27 cellular contexts compared by ENCODE assay signal in genomic region chr4:149248191-149248590, GRCh38.
"Had no signal": no experiment of that assay in that cellular context is flagged by ENCODE, and none has a peak within 500 bp of the region (broad histone marks: within the 10 kb centered on the region; RNA-seq: fewer than 3 reads in every experiment).

No MANE protein-coding gene starts in this region.

- H3K27me3 Mint-ChIP-seq: naive thymus-derived CD4-positive, alpha-beta T cell; natural killer cell treated with Interleukin-12 subunit alpha and Interleukin-12 subunit beta and Interleukin-15 and Interleukin-18, amount 100 ng/mL, for 72 hours; stimulated activated naive B cell treated with anti-CD40 and anti-IgM and Interleukin-4, amounts not matched to agents 10 μg/mL and 1 μg/mL and 100 μg/mL, for 72 hours had no signal

- H3K4me1 Mint-ChIP-seq: naive thymus-derived CD4-positive, alpha-beta T cell; neural crest cell; stimulated activated naive B cell treated with anti-CD40 and anti-IgM and Interleukin-4, amounts not matched to agents 10 μg/mL and 1 μg/mL and 100 μg/mL, for 72 hours had no signal

- H3K27ac Mint-ChIP-seq: naive thymus-derived CD4-positive, alpha-beta T cell; natural killer cell treated with Interleukin-12 subunit alpha and Interleukin-12 subunit beta and Interleukin-15 and Interleukin-18, amount 100 ng/mL, for 72 hours; stimulated activated naive B cell treated with anti-CD40 and anti-IgM and Interleukin-4, amounts not matched to agents 10 μg/mL and 1 μg/mL and 100 μg/mL, for 72 hours had no signal

- H3K36me3 ChIP-seq: lower lobe of right lung, right atrium auricular region, right lobe of liver, stomach, thyroid gland, transverse colon, upper lobe of left lung, vagina had no signal

- H3K4me3 ChIP-seq: lower lobe of right lung, psoas muscle, right atrium auricular region, right lobe of liver, skin epidermis, stomach, testis, thyroid gland, transverse colon, upper lobe of left lung, vagina had no signal

- H2AFZ ChIP-seq: parathyroid adenoma had no signal

- DNase-seq: kidney glomerular epithelial cell; left cardiac atrium; lower lobe of right lung; mammary epithelial cell; mesenchymal stem cell; naive thymus-derived CD4-positive, alpha-beta T cell; psoas muscle; right lobe of liver; stimulated activated CD4-positive, alpha-beta T cell treated with anti-CD3 and anti-CD28 coated beads, Interleukin-12 subunit alpha, Interleukin-12 subunit beta, amount 100 ng/mL, for 4 hours; stimulated activated CD4-positive, alpha-beta T cell treated with anti-CD3 and anti-CD28 coated beads, Interleukin-15, amount 100 ng/mL, for 24 hours; stimulated activated CD4-positive, alpha-beta T cell treated with anti-CD3 and anti-CD28 coated beads, Interleukin-2, amount 100 ng/mL, for 24 hours; stimulated activated CD4-positive, alpha-beta T cell treated with anti-CD3 and anti-CD28 coated beads, Interleukin-4, amount 100 ng/mL, for 1 hour; stimulated activated naive B cell treated with anti-CD40 and anti-IgM and Interleukin-4, amounts not matched to agents 10 μg/mL and 1 μg/mL and 100 μg/mL, for 72 hours; stimulated activated naive CD8-positive, alpha-beta T cell treated with anti-CD3 and anti-CD28 coated beads, Interleukin-15, Interleukin-2, amounts not matched to agents 100 U/mL and 50 U/mL, for 24 hours; stomach; testis; thyroid gland; transverse colon; upper lobe of left lung had no signal

- H3K36me3 Mint-ChIP-seq: naive thymus-derived CD4-positive, alpha-beta T cell; natural killer cell treated with Interleukin-12 subunit alpha and Interleukin-12 subunit beta and Interleukin-15 and Interleukin-18, amount 100 ng/mL, for 72 hours; stimulated activated naive B cell treated with anti-CD40 and anti-IgM and Interleukin-4, amounts not matched to agents 10 μg/mL and 1 μg/mL and 100 μg/mL, for 72 hours had no signal

- FAIRE-seq: keratinocyte had no signal

- H3K27ac ChIP-seq: lower lobe of right lung, parathyroid adenoma, psoas muscle, right atrium auricular region, right lobe of liver, skin epidermis, stomach, testis, thyroid gland, transverse colon, upper lobe of left lung, vagina had no signal

- ATAC-seq: left cardiac atrium; left lobe of liver; lower lobe of right lung; naive thymus-derived CD4-positive, alpha-beta T cell; natural killer cell treated with Interleukin-12 subunit alpha and Interleukin-12 subunit beta and Interleukin-15 and Interleukin-18, amount 100 ng/mL, for 72 hours; psoas muscle; right lobe of liver; stimulated activated naive B cell treated with anti-CD40 and anti-IgM and Interleukin-4, amounts not matched to agents 10 μg/mL and 1 μg/mL and 100 μg/mL, for 72 hours; stimulated activated naive CD8-positive, alpha-beta T cell treated with anti-CD3 and anti-CD28 coated beads, Interleukin-15, Interleukin-2, amounts not matched to agents 100 U/mL and 50 U/mL, for 24 hours had no signal

- H3K4me3 Mint-ChIP-seq: naive thymus-derived CD4-positive, alpha-beta T cell; natural killer cell treated with Interleukin-12 subunit alpha and Interleukin-12 subunit beta and Interleukin-15 and Interleukin-18, amount 100 ng/mL, for 72 hours; neural crest cell; stimulated activated naive B cell treated with anti-CD40 and anti-IgM and Interleukin-4, amounts not matched to agents 10 μg/mL and 1 μg/mL and 100 μg/mL, for 72 hours had no signal

- H3K9ac ChIP-seq: parathyroid adenoma had no signal

- H3K79me2 ChIP-seq: parathyroid adenoma had no signal

- H3K9me3 Mint-ChIP-seq: neural crest cell had no signal

- H3K4me1 ChIP-seq: lower lobe of right lung, parathyroid adenoma, psoas muscle, right atrium auricular region, right lobe of liver, stomach, testis, thyroid gland, transverse colon, upper lobe of left lung, vagina had no signal

- H3K27me3 ChIP-seq: right atrium auricular region, right lobe of liver, stomach, testis, thyroid gland, transverse colon, upper lobe of left lung, vagina had no signal

- H3K9me3 ChIP-seq: lower lobe of right lung, psoas muscle, right atrium auricular region, right lobe of liver, stomach, testis, thyroid gland, transverse colon, upper lobe of left lung, vagina had no signal
